In the genomic region with DNA sequence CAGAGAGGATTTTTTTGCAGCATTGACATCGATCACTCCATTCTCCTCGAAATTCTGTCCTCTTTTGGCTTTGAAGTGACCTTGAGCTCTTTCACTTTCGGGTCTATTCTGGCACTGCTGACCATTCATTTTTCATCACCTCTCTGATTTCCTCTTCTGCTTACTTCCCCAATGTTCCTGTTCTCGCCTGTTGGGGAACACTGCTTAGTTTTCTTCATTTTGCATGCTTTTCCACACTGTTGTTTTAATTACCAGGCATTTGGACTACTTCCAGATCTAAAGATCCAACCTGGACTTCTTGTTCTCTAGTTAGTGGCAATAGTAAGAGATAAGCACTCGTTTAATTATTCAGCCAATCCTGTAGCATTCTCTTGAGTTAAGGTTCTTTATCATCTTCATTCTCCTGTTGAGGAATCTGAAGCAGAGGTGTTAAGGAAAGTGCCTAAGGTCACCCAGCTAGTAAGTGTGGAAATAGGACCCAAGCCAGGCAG, we compare ENCODE assay signal across 10 cellular contexts. TPM values are rescaled to one million over a fixed set of nuclear protein-coding genes. Genes with fewer than 3 reads are reported as not detected.
A peak's percentile ranks its signal among the peaks of the same experiment; 100 is the strongest.
DNase-seq lines count a peak whose midpoint lies in the region; ATAC-seq, FAIRE-seq and TF ChIP-seq lines count a peak whose summit lies in the region.
"Had no signal": no experiment of that assay in that cellular context is flagged by ENCODE, and none has a peak within 500 bp of the region (broad histone marks: within the 10 kb centered on the region; RNA-seq: fewer than 3 reads in every experiment).

No MANE protein-coding gene starts in this region.

- CTCF ChIA-PET in H1 (lab: Charles Lee; ENCODE audit: partially characterized antibody), result no interaction called here

- H2AFZ ChIP-seq in H1 (ENCODE audit: low read length) (no peak overlapping the region), osteoblast (ENCODE audit: low read length) (peak overlapping the region; percentile 23)

- peak overlapping the region; percentile 32; the same call in 1 of the 2 replicates for H2BK20ac ChIP-seq in H1 (ENCODE audit: low read length)

- peak overlapping the region; percentile 19 for H3K4ac ChIP-seq in H1 (replicated peaks; ENCODE audit: insufficient read length, low read depth, low read length)

- H4K8ac ChIP-seq in H1 (ENCODE audit: extremely low read depth, insufficient read depth, low read length), result no peak overlapping the region

- H3K27me3 ChIP-seq in H1 (replicated peaks in 1 of 4; ENCODE audit: control insufficient read depth in 3 of 4, extremely low read depth in 1 of 4, insufficient read depth in 3 of 4, low read length in 3 of 4) (no peaks in the 10 kb centered on the region), osteoblast (ENCODE audit: insufficient read depth, low read length) (no peaks in the 10 kb centered on the region)

- H3K4me2 ChIP-seq in H1 (ENCODE audit: insufficient read depth in 1 of 2, low read depth in 2 of 2, low read length in 2 of 2) (peak overlapping the region in 1 of 2 experiments; percentile 23; a peak in 2 of 4 replicates), osteoblast (ENCODE audit: insufficient read depth, low read length) (peak overlapping the region; percentile 8)

- H4K20me1 ChIP-seq in H1 (replicated peaks in 1 of 2; ENCODE audit: control insufficient read depth in 1 of 2, insufficient read depth in 2 of 2, low read length in 2 of 2) (no peaks in the 10 kb centered on the region), osteoblast (ENCODE audit: insufficient read depth, low read length) (no peaks in the 10 kb centered on the region)

- FAIRE-seq in GM18507 (lab: Jason Lieb, UNC) (peak; percentile 59), H1 (lab: Jason Lieb, UNC) (no peak)
- FAIRE-seq: kidney had no signal

- H4K91ac ChIP-seq in H1 (replicated peaks; ENCODE audit: insufficient read length, low read length), result peak overlapping the region; percentile 79

- no peak overlapping the region for H3K4me3 ChIP-seq in H1 (ENCODE audit: extremely low read depth in 1 of 4, insufficient read depth in 2 of 4, low read depth in 3 of 4, low read length in 4 of 4)
- no peak overlapping the region for H3K4me3 ChIP-seq in osteoblast (ENCODE audit: insufficient read depth, low read length)

- peak overlapping the region; percentile 32; the same call in 1 of the 2 replicates for H3K27ac ChIP-seq in H1 (ENCODE audit: low read depth, low read length)
- H3K27ac ChIP-seq in osteoblast (ENCODE audit: low read depth, low read length), result peak overlapping the region; percentile 82

- H3K9ac ChIP-seq in H1 (replicated peaks in 1 of 4; ENCODE audit: extremely low read depth in 1 of 4, low read depth in 3 of 4, low read length in 3 of 4), result no peak overlapping the region; a peak in 1 of 7 replicates

- TF ChIP-seq EP300 in H1 (IDR thresholded peaks at IDR 0.05; ENCODE audit: borderline replicate concordance in 1 of 2, low read depth in 2 of 2, low read length in 2 of 2), result no peak

- no peak overlapping the region for H3K14ac ChIP-seq in H1 (ENCODE audit: insufficient read length)

- H3K56ac ChIP-seq in H1 (replicated peaks; ENCODE audit: insufficient read length, low read depth, low read length), result no peak overlapping the region

- H2BK15ac ChIP-seq in H1 (ENCODE audit: low read length), result peak overlapping the region; percentile 54; the same call in 1 of the 2 replicates

- POLR2A ChIA-PET in H1 (lab: Charles Lee; ENCODE audit: partially characterized antibody), result interaction anchor here (0.6 kb wide), 1 partner anchor 22 kb away, joined by 3 read pairs; no protein-coding TSS in a partner anchor

- peak overlapping the region; percentile 72 for H2BK12ac ChIP-seq in H1 (ENCODE audit: low read depth, low read length)

- peaks cover 20 to 35% (median 29%) of the 10 kb centered on the region in 4 experiments for H3K4me1 ChIP-seq in H1 (replicated peaks in 1 of 4; ENCODE audit: control insufficient read depth in 3 of 4, insufficient read depth in 4 of 4, low read length in 3 of 4)
- H3K4me1 ChIP-seq in osteoblast (ENCODE audit: insufficient read depth, low read length), result peaks cover 29% of the 10 kb centered on the region

- H2AK5ac ChIP-seq in H1 (ENCODE audit: low read depth, low read length), result 0 out of 2 replicates have a peak overlapping the region, but pooled peaks have one; percentile 46

- TF ChIP-seq RAD21 in H1 (IDR thresholded peaks at IDR 0.05 in 1 of 2, conservative IDR thresholded peaks at IDR 0.05 in 1 of 2; ENCODE audit: low read depth in 2 of 2, low read length in 2 of 2), result no peak

- DNase-seq in GM18507 (ENCODE audit: extremely low spot score, insufficient read length, low read depth) (no peak), NOMO-1 treated with DMSO at 0.1 percent for 48 hours (lab: John Stamatoyannopoulos, UW; ENCODE audit: unreplicated experiment) (peak; percentile 74), H1 (ENCODE audit: low read depth in 1 of 2, low spot score in 2 of 2) (no peak), osteoblast (ENCODE audit: insufficient read length, low spot score, missing footprints) (no peak), SK-N-DZ (ENCODE audit: low spot score) (no peak)
- DNase-seq in stimulated activated CD4-positive, alpha-beta T cell treated with anti-CD3 and anti-CD28 coated beads, Interleukin-4, amount 100 ng/mL, for 1 hour, result no peak
- no peak for DNase-seq in NK-92 treated with Interleukin-12 subunit alpha and Interleukin-12 subunit beta, amount 100 ng/mL, for 24 hours (lab: John Stamatoyannopoulos, UW)
- DNase-seq: Calu3, kidney had no signal

- no peak for TF ChIP-seq POLR2A in H1 (IDR thresholded peaks at IDR 0.05; ENCODE audit: control extremely low read depth in 1 of 2, low read depth in 2 of 2, low read length in 2 of 2)

- 90% methylated on average over 5 of the region's 5 CpGs; no CpG with 5 or more reads in 1 of the 2 experiments for WGBS in H1 (ENCODE audit: extremely low coverage in 1 of 2, insufficient coverage in 1 of 2, insufficient read length in 1 of 2, insufficient replicate concordance in 2 of 2, low coverage in 1 of 2, low lambda C conversion rate in 2 of 2, missing lambda C conversion rate in 1 of 2), 2 experiments

- peak overlapping the region; percentile 31 for H2BK120ac ChIP-seq in H1 (replicated peaks; ENCODE audit: low read depth, low read length)

- no peak overlapping the region for H3K23ac ChIP-seq in H1 (ENCODE audit: insufficient read length)

- TF ChIP-seq CTCF in H1 (IDR thresholded peaks at IDR 0.05; ENCODE audit: control extremely low read depth in 1 of 3, insufficient read depth in 1 of 3, low read depth in 1 of 3, low read length in 3 of 3) (no peak), osteoblast (IDR thresholded peaks at IDR 0.05; ENCODE audit: extremely low read depth, low read depth, low read length) (no peak)

- H3K18ac ChIP-seq in H1 (ENCODE audit: extremely low read depth, low read length), result 0 out of 2 replicates have a peak overlapping the region, but pooled peaks have one; percentile 28

- H4K5ac ChIP-seq in H1 (ENCODE audit: insufficient read length, low read depth, low read length), result no peak overlapping the region

- peak overlapping the region; percentile 73 for H2BK5ac ChIP-seq in H1 (ENCODE audit: low read depth, low read length)

- no peaks in the 10 kb centered on the region; the same call in 1 of the 2 replicates for H3K23me2 ChIP-seq in H1 (ENCODE audit: low read depth, low read length)

- H3K36me3 ChIP-seq in H1 (ENCODE audit: control insufficient read depth in 2 of 4, insufficient read depth in 4 of 4, low read length in 3 of 4), result no peaks in the 10 kb centered on the region; a peak in 1 of 8 replicates
- H3K36me3 ChIP-seq in osteoblast (ENCODE audit: insufficient read depth, low read length), result no peaks in the 10 kb centered on the region

- H3K9me3 ChIP-seq in H1 (ENCODE audit: insufficient read depth in 2 of 2, low read depth in 1 of 2, low read length in 1 of 2) (no peaks in the 10 kb centered on the region), osteoblast (ENCODE audit: low read depth, low read length) (no peaks in the 10 kb centered on the region)

- H3K79me1 ChIP-seq in H1 (ENCODE audit: low read depth, low read length), result no peaks in the 10 kb centered on the region; the same call in 1 of the 2 replicates

- H3K79me2 ChIP-seq in H1 (ENCODE audit: control insufficient read depth in 1 of 2, insufficient read depth in 2 of 2, low read length in 2 of 2), result peaks cover 0 to 73% of the 10 kb centered on the region in 2 experiments; a peak in 3 of 4 replicates
- H3K79me2 ChIP-seq in osteoblast (ENCODE audit: insufficient read depth, low read length), result no peaks in the 10 kb centered on the region

- ATAC-seq in GM21367 (IDR thresholded peaks at IDR 0.05; ENCODE audit: unreplicated experiment), result no peak

TF ChIP-seq in H1, 55 proteins besides CTCF, POLR2A, EP300 and RAD21 (continues in another document):
- TF ChIP-seq SUZ12 (IDR thresholded peaks at IDR 0.05; ENCODE audit: low read length) (no peak), JUN (IDR thresholded peaks at IDR 0.05; ENCODE audit: low read depth, low read length) (no peak), JUND (IDR thresholded peaks at IDR 0.05; ENCODE audit: low read length) (no peak), KDM4A (IDR thresholded peaks at IDR 0.05; ENCODE audit: low read depth, low read length, severe bottlenecking) (no peak), TAF1 (IDR thresholded peaks at IDR 0.05; ENCODE audit: low read depth, low read length) (no peak), RFX5 (IDR thresholded peaks at IDR 0.05; ENCODE audit: borderline replicate concordance, low read depth, low read length) (no peak), POU5F1 (IDR thresholded peaks at IDR 0.05; ENCODE audit: low read depth, low read length) (no peak), MAFK (IDR thresholded peaks at IDR 0.05; ENCODE audit: low read depth, low read length) (no peak), SP2 (IDR thresholded peaks at IDR 0.05; ENCODE audit: low read length) (no peak), KDM5A (IDR thresholded peaks at IDR 0.05; ENCODE audit: low read length) (no peak)
- TF ChIP-seq, protein P1, sequence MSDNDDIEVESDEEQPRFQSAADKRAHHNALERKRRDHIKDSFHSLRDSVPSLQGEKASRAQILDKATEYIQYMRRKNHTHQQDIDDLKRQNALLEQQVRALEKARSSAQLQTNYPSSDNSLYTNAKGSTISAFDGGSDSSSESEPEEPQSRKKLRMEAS (IDR thresholded peaks at IDR 0.05), result no peak

RNA-seq across cellular contexts. Expression of gene MAN2A1, which starts 53.4 kb away (rescaled TPM):
- 98.5 and 102 TPM in 2 replicates for total RNA-seq in H1 (2021; fragmentation: NEBNext Ultra II Directional; extraction: Animal tissue kit (Norgen Biotek cat#: 25700))
- 20.1 and 29.1 TPM in 2 replicates for polyA plus RNA-seq in H1 (2011; rRNA removed)
- 35.0 TPM for polyA plus RNA-seq in H1 (2011; cell fraction: cytosol; rRNA removed)
- polyA plus RNA-seq in H1 (2011; cell fraction: nucleus; rRNA removed), result 28.9 TPM
- 29.2 to 52.7 TPM (median 36.2 TPM) in 4 replicates for polyA plus RNA-seq in H1 (2012, experiment 1 of 2)
- polyA plus RNA-seq in H1 (2012, experiment 2 of 2), result 3.3 TPM
- polyA plus RNA-seq in H1 (2013, experiment 1 of 2), result 92.3 TPM
- 83.3 TPM for polyA plus RNA-seq in H1 (2013, experiment 2 of 2)
- 120 and 166 TPM in 2 replicates for polyA minus RNA-seq in H1 (2011; rRNA and poly(A)+ RNA removed)
- 68.3 TPM for polyA minus RNA-seq in H1 (2011; cell fraction: cytosol; rRNA and poly(A)+ RNA removed)
- polyA minus RNA-seq in H1 (2011; cell fraction: nucleus; rRNA and poly(A)+ RNA removed), result 160 TPM
- total RNA-seq in osteoblast, result 69.5 and 81.8 TPM in 2 replicates
- polyA plus RNA-seq in SK-N-DZ (2014; cell fraction: cytosol; rRNA removed), result 11.3 and 16.4 TPM in 2 replicates
- 30.4 and 38.8 TPM in 2 replicates for polyA plus RNA-seq in SK-N-DZ (2014; cell fraction: nucleus; rRNA removed)
